ENCODE assay signal across 18 cellular contexts in the genomic region with DNA sequence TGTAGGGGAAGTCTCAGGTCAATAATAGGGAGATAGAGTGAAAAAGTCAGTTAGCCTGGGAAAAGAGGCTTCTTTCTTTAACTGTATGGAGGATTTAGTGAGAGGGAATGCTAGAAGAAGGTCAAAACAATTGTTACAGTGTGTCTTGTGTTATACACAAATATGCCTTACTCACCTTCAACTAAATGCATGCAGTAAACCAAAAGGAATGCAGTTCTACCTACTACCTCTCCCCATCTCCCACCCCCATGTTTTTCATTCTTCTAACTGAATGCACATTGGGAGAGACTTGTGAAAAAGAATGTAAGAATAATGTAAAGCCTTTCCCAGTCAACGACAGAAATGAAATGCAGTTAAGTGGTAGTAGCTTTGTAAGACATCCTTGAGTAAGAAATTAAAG. TPM values are rescaled to one million over a fixed set of nuclear protein-coding genes. Genes with fewer than 3 reads are reported as not detected.
DNase-seq lines count a peak whose midpoint lies in the region; ATAC-seq, FAIRE-seq and TF ChIP-seq lines count a peak whose summit lies in the region.
"Had no signal": no experiment of that assay in that cellular context is flagged by ENCODE, and none has a peak within 500 bp of the region (broad histone marks: within the 10 kb centered on the region; RNA-seq: fewer than 3 reads in every experiment).

No MANE protein-coding gene starts in this region.

- peaks cover 14% of the 10 kb centered on the region for H3K36me3 Mint-ChIP-seq in neural crest cell (ENCODE audit: low read depth)

- peaks cover 31% of the 10 kb centered on the region for H3K36me3 ChIP-seq in RWPE2 (ENCODE audit: low read depth)

- H3K4me1 ChIP-seq in RWPE2 (ENCODE audit: insufficient read depth, poor library complexity, severe bottlenecking) = peaks cover 12% of the 10 kb centered on the region
- H3K4me1 ChIP-seq in foreskin keratinocyte = peaks cover 15% of the 10 kb centered on the region
- H3K4me1 ChIP-seq: BLaER1 had no signal

- DNase-seq in H54 (ENCODE audit: insufficient read length, low spot score) (no peak), RWPE2 (ENCODE audit: low spot score) (no peak), foreskin keratinocyte (peak; percentile 58 to 85), neural crest cell (ENCODE audit: low read depth, low spot score) (no peak), inferior parietal cortex (ENCODE audit: extremely low spot score) (no peak)
- DNase-seq: activated CD4-positive, alpha-beta T cell treated with anti-CD3 and anti-CD28 coated beads, Interleukin-2, amount 50 U/mL, for 48 hours; cortex of kidney; left colon; NCI-H1694; NCI-H82; Right ventricle myocardium superior; T1000 had no signal

- H3K27me3 Mint-ChIP-seq in neural crest cell (ENCODE audit: low read depth) = no peaks in the 10 kb centered on the region

- no peaks in the 10 kb centered on the region for H3K9me3 Mint-ChIP-seq in neural crest cell
- H3K9me3 Mint-ChIP-seq: activated naive CD4-positive, alpha-beta T cell treated with anti-CD3 and anti-CD28 coated beads, Interleukin-2, amount 50 U/mL, for 72 hours had no signal

- no peak for TF ChIP-seq POLR2A in H54 (IDR thresholded peaks at IDR 0.05; ENCODE audit: low read depth, low read length)

- no peaks in the 10 kb centered on the region for H3K9me3 ChIP-seq in RWPE2 (ENCODE audit: severe bottlenecking)
- H3K9me3 ChIP-seq: BLaER1 had no signal

- H3K27me3 ChIP-seq in RWPE2 (ENCODE audit: insufficient read depth, poor library complexity, severe bottlenecking) (no peaks in the 10 kb centered on the region), foreskin keratinocyte (no peaks in the 10 kb centered on the region)
- H3K27me3 ChIP-seq: BLaER1 had no signal

- H3K4me1 Mint-ChIP-seq in neural crest cell = peaks cover 10% of the 10 kb centered on the region

- no peak overlapping the region for H3K4me3 ChIP-seq in RWPE2 (ENCODE audit: severe bottlenecking)
- H3K4me3 ChIP-seq: BLaER1, skin epidermis had no signal

- H3K4me3 Mint-ChIP-seq in neural crest cell = no peak overlapping the region

- peak; percentile 23 for FAIRE-seq in H54 (lab: Jason Lieb, UNC)

- ATAC-seq in RWPE2 (ENCODE audit: low read depth) (peak; percentile 86), foreskin keratinocyte (peak; percentile 86), GM18868 (IDR thresholded peaks at IDR 0.05; ENCODE audit: unreplicated experiment) (no peak), HG02610 (IDR thresholded peaks at IDR 0.05; ENCODE audit: unreplicated experiment) (no peak)
- ATAC-seq: activated naive CD4-positive, alpha-beta T cell treated with anti-CD3 and anti-CD28 coated beads, Interleukin-2, amount 50 U/mL, for 72 hours; left colon had no signal

- peak overlapping the region; percentile 53 for H3K27ac Mint-ChIP-seq in neural crest cell (ENCODE audit: unreplicated experiment)

- TF ChIP-seq CTCF in RWPE2 (IDR thresholded peaks at IDR 0.05; ENCODE audit: poor library complexity, severe bottlenecking) = no peak
- no peak for TF ChIP-seq CTCF in foreskin keratinocyte (conservative IDR thresholded peaks at IDR 0.05)
- no peak for TF ChIP-seq CTCF in neural crest cell (conservative IDR thresholded peaks at IDR 0.05)

- H3K27ac ChIP-seq in RWPE2 (ENCODE audit: poor library complexity, severe bottlenecking) (peak overlapping the region; percentile 5), foreskin keratinocyte (no peak overlapping the region)
- H3K27ac ChIP-seq: BLaER1, KMS-11 had no signal

RNA-seq across cellular contexts. Expression of gene CCDC66, which starts 33.8 kb away (rescaled TPM):
- total RNA-seq in foreskin keratinocyte = 11.8 and 13.5 TPM in 2 replicates
- polyA plus RNA-seq in foreskin keratinocyte = 4.1 and 4.6 TPM in 2 replicates
- 30.0 and 30.9 TPM in 2 replicates for total RNA-seq in neural crest cell

Comparison
In these comparisons a context has a peak if more than half of its experiments do, and no peak if none do; other contexts are left out.
1. DNase-seq: peak in foreskin keratinocyte (2 of 2); none in H54 (single experiment), RWPE2 (single experiment), neural crest cell (single experiment) and inferior parietal cortex (single experiment).
2. ATAC-seq: peak in RWPE2 (single experiment) and foreskin keratinocyte (single experiment); none in GM18868 (single experiment) and HG02610 (single experiment).